Comparison of ENCODE assay signal across 8 cellular contexts in the genomic region with DNA sequence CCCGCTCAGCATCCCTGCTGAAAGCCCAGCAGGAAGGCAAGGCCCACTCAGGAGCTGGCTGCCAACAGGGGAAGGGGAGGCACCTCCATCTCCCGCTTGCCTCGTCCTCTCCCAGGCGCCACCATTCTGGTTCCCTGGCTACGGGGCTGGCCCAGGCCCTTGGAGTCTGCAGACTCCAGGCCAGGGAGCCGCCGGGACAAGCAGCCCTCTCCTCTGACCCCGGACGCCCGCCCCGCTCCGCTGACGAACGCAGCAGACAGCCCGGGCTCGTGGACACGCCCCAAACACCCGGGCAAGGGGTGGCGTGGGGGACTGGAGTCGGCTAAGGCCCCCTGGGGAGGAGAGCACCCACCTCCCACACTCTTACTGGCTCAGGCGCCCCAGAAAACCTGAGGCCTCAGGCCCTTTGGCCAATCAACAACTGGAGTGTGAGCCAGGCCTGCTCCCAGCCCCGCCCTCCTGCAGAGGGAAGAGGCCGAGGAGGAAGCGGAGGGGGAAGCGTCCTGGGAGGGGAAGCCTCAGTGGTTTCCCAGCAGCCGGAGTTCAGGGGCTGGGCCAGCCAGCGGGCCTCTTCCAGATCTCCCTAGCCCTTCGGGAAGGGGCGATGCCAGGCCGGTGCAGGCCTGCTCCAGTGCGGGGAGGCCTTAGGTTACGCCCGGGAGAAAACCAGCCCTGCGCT. TPM values are rescaled to one million over a fixed set of nuclear protein-coding genes. Genes with fewer than 3 reads are reported as not detected.
DNase-seq lines count a peak whose midpoint lies in the region; ATAC-seq and TF ChIP-seq lines count a peak whose summit lies in the region.

No MANE protein-coding gene starts in this region.

- intact Hi-C loops in Right ventricle myocardium inferior (cut with DNase I), result no loop called here
- intact Hi-C loops in aorta (cut with DNase I), result no loop called here

- DNase-seq in Caki2 (ENCODE audit: low read depth) (peak; percentile 99), RWPE1 (ENCODE audit: low spot score) (peak; percentile 78), amniotic epithelial cell (ENCODE audit: low read depth) (peak; percentile 99), Right ventricle myocardium inferior (ENCODE audit: missing footprints) (peak; percentile 98), nucleus accumbens (lab: John Stamatoyannopoulos, UW) (peak in 53 of 56 donors; percentile 11 to 82 (median 59)), aorta (peak; percentile 97 to 98), NCI-H187 (lab: John Stamatoyannopoulos, UW) (no peak)

- 0 to 2% methylated on average over 33 to 34 of the region's 34 CpGs for WGBS in aorta, 2 donors

- H3K4me1 ChIP-seq in aorta (ENCODE audit: control insufficient read depth in 1 of 2, insufficient read depth in 2 of 2, low read length in 2 of 2), result peaks cover 0 to 2% of the 10 kb centered on the region in 2 donors

- ATAC-seq in HG03108 (IDR thresholded peaks at IDR 0.05; ENCODE audit: unreplicated experiment) (peak; percentile 13), Right ventricle myocardium inferior (peak; percentile 34), aorta (ENCODE audit: low FRiP score) (peak; percentile 34)

- H3K9me3 ChIP-seq in aorta (ENCODE audit: control insufficient read depth, low read length), result no peaks in the 10 kb centered on the region

- no peaks in the 10 kb centered on the region for H3K36me3 ChIP-seq in aorta (ENCODE audit: control insufficient read depth in 1 of 2, insufficient read depth in 2 of 2, low read length in 1 of 2)

- CTCF ChIA-PET in RWPE1 (lab: Yijun Ruan, JAX), result interaction anchor here (1.6 kb wide), 1 partner anchor 14 kb away, joined by 10 read pairs; no protein-coding TSS in a partner anchor

- H3K27ac ChIP-seq in RWPE1 (peak overlapping the region; percentile 99), aorta (ENCODE audit: low read depth in 1 of 2, low read length in 2 of 2) (peak overlapping the region; percentile 50 to 74)

- no peaks in the 10 kb centered on the region for H3K27me3 ChIP-seq in aorta (ENCODE audit: control insufficient read depth in 1 of 2, insufficient read depth in 2 of 2, low read length in 1 of 2)

- no peak overlapping the region for H3K4me3 ChIP-seq in aorta (ENCODE audit: low read length in 2 of 2)

- in situ Hi-C loops in Caki2 (cut with HindIII; ENCODE audit: low pct_unique_long_range_greater_than_20kb, low sequenced_read_pairs), result no loop called here

- no peak for TF ChIP-seq CTCF in RWPE1 (conservative IDR thresholded peaks at IDR 0.05; ENCODE audit: low read depth)

- POLR2A ChIA-PET in RWPE1 (lab: Yijun Ruan, JAX; ENCODE audit: low non-redundant PET), result no interaction called here

RNA-seq across cellular contexts. Expression of a gene that starts 4.2 kb away (rescaled TPM):
- total RNA-seq in Caki2 (2014; rRNA removed; shearing (Covaris generic); ENCODE audit: low replicate concordance), result 0.35 and 0.68 TPM in 2 replicates
- total RNA-seq in Right ventricle myocardium inferior (10.9 TPM), aorta (10 to 100 TPM; 28.3 to 35.7 TPM)
- polyA plus RNA-seq in aorta, result 1 to 10 TPM; 8.3 to 9.0 TPM

RNA-seq across cellular contexts. Expression of a gene that starts 59.4 kb away (rescaled TPM):
- 16.9 and 26.1 TPM in 2 replicates for total RNA-seq in Caki2 (2014; rRNA removed; shearing (Covaris generic); ENCODE audit: low replicate concordance)
- total RNA-seq in Right ventricle myocardium inferior, result 26.3 TPM
- 10 to 100 TPM; 48.2 to 87.4 TPM for total RNA-seq in aorta
- 100 to 1,000 TPM in 1 of 2 donors, 10 to 100 TPM in 1; 24.9 to 173 TPM for polyA plus RNA-seq in aorta

Comparison
In these comparisons a context has a peak if more than half of its experiments do, and no peak if none do; other contexts are left out.
1. DNase-seq: peak in Caki2 (single experiment), RWPE1 (single experiment), amniotic epithelial cell (single experiment), Right ventricle myocardium inferior (single experiment), nucleus accumbens (53 of 56) and aorta (2 of 2); none in NCI-H187 (0 of 2).
2. Peak in every context shown above with its lines, with median percentiles within 50 percentile points of each other: ATAC-seq.